34 cellular contexts compared by ENCODE assay signal in genomic region chr22:45001653-45002052, GRCh38. TPM values are rescaled to one million over a fixed set of nuclear protein-coding genes. Genes with fewer than 3 reads are reported as not detected.
"Had no signal": no experiment of that assay in that cellular context is flagged by ENCODE, and none has a peak within 500 bp of the region (broad histone marks: within the 10 kb centered on the region; RNA-seq: fewer than 3 reads in every experiment).

No MANE protein-coding gene starts in this region.

- H3K27ac ChIP-seq: KMS-11 had no signal

- H3K9me3 ChIP-seq: MG63 had no signal

- H3K4me2 ChIP-seq: KMS-11 had no signal

- H3K9ac ChIP-seq: KMS-11 had no signal

- DNase-seq: Kasumi-1, MG63, MM.1S, MV-4-11, NCI-H1048, NCI-H1092, NCI-H1092 treated with DMSO at 0.1 percent for 48 hours, NCI-H1105, NCI-H1105 treated with DMSO at 0.1 percent for 48 hours, NCI-H1417, NCI-H1417 treated with DMSO at 0.1 percent for 48 hours, NCI-H1436, NCI-H1436 treated with DMSO at 0.1 percent for 48 hours, NCI-H146, NCI-H1694, NCI-H1694 treated with DMSO at 0.1 percent for 48 hours, NCI-H187, NCI-H187 treated with DMSO at 0.1 percent for 48 hours, NCI-H1930, NCI-H2029, NCI-H2029 treated with DMSO at 0.1 percent for 48 hours, NCI-H2081, NCI-H2081 treated with DMSO at 0.1 percent for 48 hours, NCI-H2107, NCI-H2171, NCI-H2171 treated with DMSO at 0.1 percent for 48 hours, NCI-H2227 treated with DMSO at 0.1 percent for 48 hours, NCI-H226, NCI-H345, NCI-H446, NCI-H446 treated with DMSO at 0.1 percent for 48 hours, NCI-H510A had no signal

- H3K4me3 ChIP-seq: MG63 had no signal

- H3K36me3 ChIP-seq: MG63 had no signal

RNA-seq across cellular contexts. Expression of gene PHF21B, which starts 8.2 kb away (rescaled TPM):
- total RNA-seq: M059J had no signal
